1 cellular context compared by ENCODE assay signal in genomic region chr2:55617160-55618024, GRCh38.
TF ChIP-seq lines count a peak whose summit lies in the region.

PPP4R3B (minus strand) TSS chr2:55617622; CDS start chr2:55617285, 337 bp downstream.

TF ChIP-seq in HEK293, 187 proteins besides CTCF, POLR2A, EP300 and RAD21 (continued from another document):
- TF ChIP-seq TSHZ1 (tag by site-specific recombination; IDR thresholded peaks at IDR 0.05; ENCODE audit: borderline replicate concordance) (no peak), ZNF561 (tag by site-specific recombination; IDR thresholded peaks at IDR 0.05; ENCODE audit: borderline replicate concordance) (peak; percentile 96), ZNF777 (tag by site-specific recombination; IDR thresholded peaks at IDR 0.05; ENCODE audit: borderline replicate concordance) (no peak), ZFP69B (tag by site-specific recombination; IDR thresholded peaks at IDR 0.05) (no peak), GFI1B (tag by site-specific recombination; IDR thresholded peaks at IDR 0.05) (no peak), ZNF626 (tag by site-specific recombination; IDR thresholded peaks at IDR 0.05) (no peak), KLF1 (tag by site-specific recombination; IDR thresholded peaks at IDR 0.05) (peak; percentile 44), ZBTB8A (tag by site-specific recombination; IDR thresholded peaks at IDR 0.05) (peak; percentile 56), KLF17 (tag by site-specific recombination; IDR thresholded peaks at IDR 0.05) (peak; percentile 39; the same call in 1 of the 2 replicates), ZNF791 (tag by site-specific recombination; IDR thresholded peaks at IDR 0.05) (no peak), ZNF555 (tag by site-specific recombination; conservative IDR thresholded peaks at IDR 0.05) (no peak), ZNF623 (tag by site-specific recombination; IDR thresholded peaks at IDR 0.05) (no peak), ZBTB6 (tag by site-specific recombination; IDR thresholded peaks at IDR 0.05) (no peak), ZNF514 (tag by site-specific recombination; IDR thresholded peaks at IDR 0.05) (no peak), SETDB1 (IDR thresholded peaks at IDR 0.05; ENCODE audit: insufficient read length, low read length) (no peak), ZNF558 (tag by site-specific recombination; IDR thresholded peaks at IDR 0.05) (no peak), ZNF416 (tag by site-specific recombination; IDR thresholded peaks at IDR 0.05) (no peak), ZNF580 (tag by site-specific recombination; IDR thresholded peaks at IDR 0.05) (no peak), ZSCAN18 (tag by site-specific recombination; IDR thresholded peaks at IDR 0.05) (no peak), ZNF341 (tag by site-specific recombination; IDR thresholded peaks at IDR 0.05; ENCODE audit: low read depth) (peak; percentile 17; the same call in 1 of the 2 replicates), GLI2 (tag by site-specific recombination; IDR thresholded peaks at IDR 0.05; ENCODE audit: borderline replicate concordance, low read depth) (no peak), GLI4 (tag by site-specific recombination; IDR thresholded peaks at IDR 0.05) (no peak), KLF9 (tag by site-specific recombination; IDR thresholded peaks at IDR 0.05; ENCODE audit: low read depth) (peak; percentile 53; the same call in 1 of the 2 replicates), ZNF473 (tag by site-specific recombination; IDR thresholded peaks at IDR 0.05) (no peak), ZNF391 (tag by site-specific recombination; IDR thresholded peaks at IDR 0.05; ENCODE audit: borderline replicate concordance, low read depth) (no peak), ZNF248 (tag by site-specific recombination; IDR thresholded peaks at IDR 0.05) (no peak), ZNF48 (tag by site-specific recombination; IDR thresholded peaks at IDR 0.05) (no peak), ZBTB11 (tag by site-specific recombination; conservative IDR thresholded peaks at IDR 0.05; ENCODE audit: low read depth) (peak; percentile 78), ZNF324 (tag by site-specific recombination; IDR thresholded peaks at IDR 0.05) (peak; percentile 87), ZNF530 (tag by site-specific recombination; IDR thresholded peaks at IDR 0.05; ENCODE audit: low read depth) (no peak), ZNF423 (tag by site-specific recombination; IDR thresholded peaks at IDR 0.05) (no peak), ZNF596 (tag by site-specific recombination; IDR thresholded peaks at IDR 0.05) (no peak), ZBTB49 (tag by site-specific recombination; IDR thresholded peaks at IDR 0.05; ENCODE audit: low read depth) (no peak), SP2 (tag by site-specific recombination; IDR thresholded peaks at IDR 0.05) (peak; percentile 93), ZBTB26 (tag by site-specific recombination; optimal IDR thresholded peaks at IDR 0.05) (peak; percentile 88), ZBTB20 (tag by site-specific recombination; IDR thresholded peaks at IDR 0.05) (no peak; the same call in 1 of the 2 replicates), ZSCAN5A (tag by site-specific recombination; IDR thresholded peaks at IDR 0.05) (no peak), EGR2 (tag by site-specific recombination; IDR thresholded peaks at IDR 0.05; ENCODE audit: low read depth) (peak; percentile 57), PATZ1 (tag by site-specific recombination; IDR thresholded peaks at IDR 0.05) (peak; percentile 60; the same call in 1 of the 2 replicates), RBAK (tag by site-specific recombination; IDR thresholded peaks at IDR 0.05) (no peak), ZNF138 (tag by site-specific recombination; IDR thresholded peaks at IDR 0.05; ENCODE audit: borderline replicate concordance) (no peak), ZNF654 (tag by site-specific recombination; IDR thresholded peaks at IDR 0.05; ENCODE audit: low read depth) (no peak), ZFHX2 (tag by site-specific recombination; conservative IDR thresholded peaks at IDR 0.05) (peak; percentile 69)
TF ChIP-seq in HEK293: peak in this region for 52.
